Comparison of ENCODE assay signal across 21 cellular contexts in the genomic region with DNA sequence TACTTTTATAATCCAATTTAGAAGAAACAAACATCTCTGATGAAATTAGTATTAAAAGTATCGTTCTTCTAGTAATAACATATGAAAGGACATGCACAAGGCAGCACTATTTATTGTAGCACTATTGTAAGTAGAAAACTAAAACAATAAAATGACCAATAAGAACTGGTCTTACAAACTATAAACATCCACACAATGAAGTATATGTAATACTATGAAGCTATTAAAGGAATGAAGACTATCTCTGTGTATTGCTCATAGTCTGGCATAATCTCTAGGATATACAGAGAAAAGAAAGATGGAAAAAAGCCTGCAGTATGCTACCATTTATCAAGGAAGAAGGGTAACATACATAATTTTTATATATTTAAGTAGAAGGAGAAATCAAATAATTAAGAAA.
"Had no signal": no experiment of that assay in that cellular context is flagged by ENCODE, and none has a peak within 500 bp of the region (broad histone marks: within the 10 kb centered on the region; RNA-seq: fewer than 3 reads in every experiment).

No MANE protein-coding gene starts in this region.

- ATAC-seq: effector memory CD8-positive, alpha-beta T cell; heart left ventricle; lower lobe of right lung; sciatic nerve; stimulated activated naive B cell treated with anti-CD40 and anti-IgM and Interleukin-4, amounts not matched to agents 10 μg/mL and 1 μg/mL and 100 μg/mL, for 72 hours; stimulated activated naive CD8-positive, alpha-beta T cell treated with anti-CD3 and anti-CD28 coated beads, Interleukin-15, amount 100 ng/mL, for 72 hours; upper lobe of right lung had no signal

- H3K36me3 ChIP-seq: esophagus squamous epithelium, left ventricle myocardium inferior, lower lobe of right lung, upper lobe of right lung, vagina had no signal

- DNase-seq: effector memory CD8-positive, alpha-beta T cell; esophagus squamous epithelium; foreskin melanocyte; heart left ventricle; hippocampal formation; left ventricle myocardium inferior; lower lobe of right lung; midbrain; naive B cell; posterior cingulate gyrus; stimulated activated CD4-positive, alpha-beta T cell treated with anti-CD3 and anti-CD28 coated beads, Interleukin-2, amount 100 ng/mL, for 24 hours; stimulated activated CD4-positive, alpha-beta T cell treated with anti-CD3 and anti-CD28 coated beads, Interleukin-4, amount 100 ng/mL, for 4 hours; stimulated activated naive B cell treated with anti-CD40 and anti-IgM and Interleukin-4, amounts not matched to agents 10 μg/mL and 1 μg/mL and 100 μg/mL, for 72 hours; stimulated activated naive CD8-positive, alpha-beta T cell treated with anti-CD3 and anti-CD28 coated beads, Interleukin-15, amount 100 ng/mL, for 72 hours; testis; upper lobe of right lung had no signal

- H3K9me3 ChIP-seq: esophagus squamous epithelium, left ventricle myocardium inferior, lower lobe of right lung, testis, upper lobe of right lung, vagina had no signal

- H3K4me1 ChIP-seq: upper lobe of right lung, vagina had no signal

- H3K4me3 ChIP-seq: esophagus squamous epithelium, heart left ventricle, left ventricle myocardium inferior, lower lobe of right lung, skin epidermis, testis, tibial nerve, upper lobe of right lung, vagina had no signal

- H3K27ac ChIP-seq: esophagus squamous epithelium, heart left ventricle, left ventricle myocardium inferior, lower lobe of right lung, skin epidermis, testis, tibial nerve, upper lobe of right lung, vagina had no signal

- FAIRE-seq: keratinocyte had no signal

- H3K27me3 ChIP-seq: esophagus squamous epithelium, heart left ventricle, testis, tibial nerve, upper lobe of right lung, vagina had no signal
